ENCODE assay signal across 9 cellular contexts in genomic region chr14:24734917-24735500, GRCh38.
A peak's percentile ranks its signal among the peaks of the same experiment; 100 is the strongest.
DNase-seq lines count a peak whose midpoint lies in the region; ATAC-seq and TF ChIP-seq lines count a peak whose summit lies in the region.
"Had no signal": no experiment of that assay in that cellular context is flagged by ENCODE, and none has a peak within 500 bp of the region (broad histone marks: within the 10 kb centered on the region; RNA-seq: fewer than 3 reads in every experiment).

No MANE protein-coding gene starts in this region.

- intact Hi-C loops in body of pancreas (cut with DNase I): loop anchor here (5.0 kb wide), 1 partner anchor 417 kb away; no protein-coding TSS in a partner anchor

- H3K4me1 ChIP-seq in body of pancreas: no peaks in the 10 kb centered on the region

- WGBS in body of pancreas, 2 donors: 16 to 17% methylated on average over 9 of the region's 9 CpGs

- H3K36me3 ChIP-seq in body of pancreas (replicated peaks in 1 of 2; ENCODE audit: insufficient read depth in 1 of 2, low read depth in 2 of 2): no peaks in the 10 kb centered on the region

- TF ChIP-seq CTCF in body of pancreas (IDR thresholded peaks at IDR 0.05): peak; percentile 34 to 83 (median 75)

- ATAC-seq in body of pancreas (peak; percentile 75), HG03108 (IDR thresholded peaks at IDR 0.05; ENCODE audit: unreplicated experiment) (no peak), GM21360 (IDR thresholded peaks at IDR 0.05; ENCODE audit: unreplicated experiment) (no peak)

- no peak overlapping the region for H3K27ac ChIP-seq in body of pancreas

- no peaks in the 10 kb centered on the region for H3K27me3 ChIP-seq in body of pancreas

- TF ChIP-seq POLR2A in body of pancreas (IDR thresholded peaks at IDR 0.05): no peak

- DNase-seq in DMS53 treated with DMSO at 0.1 percent for 48 hours (lab: John Stamatoyannopoulos, UW; ENCODE audit: unreplicated experiment): peak; percentile 78
- peak; percentile 56 for DNase-seq in HS-27A (ENCODE audit: low read depth)
- peak; percentile 91 for DNase-seq in NCI-H69 (lab: John Stamatoyannopoulos, UW)
- peak; percentile 54 to 65 (median 55) for DNase-seq in body of pancreas
- peak; percentile 92 for DNase-seq in inferior parietal cortex (ENCODE audit: extremely low spot score)
- peak; percentile 2 for DNase-seq in stimulated activated CD8-positive, alpha-beta memory T cell treated with anti-CD3 and anti-CD28 coated beads, Interleukin-12 subunit alpha, Interleukin-12 subunit beta, amount 100 ng/mL, for 1 hour (ENCODE audit: low read depth)
- DNase-seq: activated B cell treated with CpG ODN at 0.5 μM for 24 hours had no signal

- H3K9me3 ChIP-seq in body of pancreas: no peaks in the 10 kb centered on the region

- H3K4me3 ChIP-seq in body of pancreas: no peak overlapping the region

Comparison
In these comparisons a context has a peak if more than half of its experiments do, and no peak if none do; other contexts are left out.
1. DNase-seq: peak in every context shown above with its lines; median percentile 92 in inferior parietal cortex; 91 in NCI-H69; 78 in DMS53 treated with DMSO at 0.1 percent for 48 hours; 56 in HS-27A; 55 in body of pancreas; 2 in stimulated activated CD8-positive, alpha-beta memory T cell treated with anti-CD3 and anti-CD28 coated beads, Interleukin-12 subunit alpha, Interleukin-12 subunit beta, amount 100 ng/mL, for 1 hour.